1 cellular context compared by ENCODE assay signal in the genomic region with DNA sequence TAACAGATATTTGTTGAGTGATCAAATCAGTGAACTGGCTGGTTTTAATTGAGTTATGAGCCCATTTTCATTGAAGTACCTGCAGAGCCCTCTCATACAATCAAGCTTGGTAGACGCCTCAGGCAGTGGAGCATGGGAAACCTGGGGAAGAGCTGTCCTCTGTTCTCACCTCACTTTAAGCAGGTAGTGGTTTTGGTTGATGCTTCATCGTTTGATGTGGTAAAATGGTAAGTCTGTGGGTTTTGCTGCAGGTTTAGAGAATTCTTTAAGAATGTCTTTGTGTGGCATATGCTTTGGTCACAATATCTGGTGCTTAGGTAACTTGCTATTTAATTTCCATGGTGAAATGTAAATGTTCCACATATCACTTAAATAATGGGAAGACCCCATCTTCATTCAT.
TF ChIP-seq lines count a peak whose summit lies in the region.

No MANE protein-coding gene starts in this region.

TF ChIP-seq in endothelial cell of umbilical vein, 7 proteins besides CTCF, POLR2A, EP300 and RAD21:
- TF ChIP-seq EZH2 (IDR thresholded peaks at IDR 0.05; ENCODE audit: borderline replicate concordance, low read depth, low read length, severe bottlenecking) (no peak), MYC (IDR thresholded peaks at IDR 0.05; ENCODE audit: low read depth, low read length) (no peak), GATA2 (IDR thresholded peaks at IDR 0.05; ENCODE audit: insufficient read depth, insufficient read length, low read depth, low read length) (no peak)
- TF ChIP-seq, protein P1, sequence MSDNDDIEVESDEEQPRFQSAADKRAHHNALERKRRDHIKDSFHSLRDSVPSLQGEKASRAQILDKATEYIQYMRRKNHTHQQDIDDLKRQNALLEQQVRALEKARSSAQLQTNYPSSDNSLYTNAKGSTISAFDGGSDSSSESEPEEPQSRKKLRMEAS (IDR thresholded peaks at IDR 0.05; ENCODE audit: insufficient read depth, insufficient read length) = no peak
